Comparison of ENCODE assay signal across 17 cellular contexts in the genomic region with DNA sequence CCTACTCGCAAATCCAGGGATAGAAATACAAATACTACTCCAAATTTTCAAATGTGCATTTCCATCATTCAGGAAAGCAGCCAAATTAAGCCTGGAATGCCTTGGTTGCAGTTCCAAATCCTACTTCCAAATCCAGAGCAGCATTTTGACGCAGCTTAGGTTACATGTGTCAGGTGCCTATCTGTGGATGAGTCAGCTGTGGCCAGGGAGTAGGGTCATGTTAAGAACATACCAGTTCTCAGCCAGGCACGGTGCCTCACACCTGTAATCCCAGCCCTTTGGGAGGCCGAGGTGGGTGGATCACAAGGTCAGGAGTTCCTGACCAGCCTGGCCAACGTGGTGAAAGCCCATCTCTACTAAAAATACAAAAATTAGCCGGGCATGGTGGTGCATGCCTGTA. TPM values are rescaled to one million over a fixed set of nuclear protein-coding genes. Genes with fewer than 3 reads are reported as not detected.
A peak's percentile ranks its signal among the peaks of the same experiment; 100 is the strongest.
DNase-seq lines count a peak whose midpoint lies in the region; ATAC-seq and TF ChIP-seq lines count a peak whose summit lies in the region.
"Had no signal": no experiment of that assay in that cellular context is flagged by ENCODE, and none has a peak within 500 bp of the region (broad histone marks: within the 10 kb centered on the region; RNA-seq: fewer than 3 reads in every experiment).

No MANE protein-coding gene starts in this region.

- no peaks in the 10 kb centered on the region for H3K27me3 ChIP-seq in psoas muscle (ENCODE audit: insufficient read depth in 3 of 3, low read length in 2 of 3)
- H3K27me3 ChIP-seq: BLaER1 treated with 17β-estradiol and CSF1 and Interleukin-3, amounts not matched to agents 10 nM and 100 nM had no signal

- intact Hi-C loops in activated CD4-positive, alpha-beta T cell treated with anti-CD3 and anti-CD28 coated beads, Interleukin-2, amount 10 ng/mL, durations not matched to agents 24 days and 14 days (cut with micrococcal nuclease): no loop called here
- intact Hi-C loops in psoas muscle (cut with DNase I): no loop called here

- no peaks in the 10 kb centered on the region for H3K9me3 ChIP-seq in psoas muscle
- H3K9me3 ChIP-seq: A549; BLaER1 treated with 17β-estradiol and CSF1 and Interleukin-3, amounts not matched to agents 10 nM and 100 nM; Caco-2 had no signal

- H3K27ac ChIP-seq in psoas muscle: no peak overlapping the region
- H3K27ac ChIP-seq: 22Rv1; A549; BLaER1 treated with 17β-estradiol and CSF1 and Interleukin-3, amounts not matched to agents 10 nM and 100 nM; C4-2B had no signal

- no peaks in the 10 kb centered on the region for H3K4me1 Mint-ChIP-seq in activated CD4-positive, alpha-beta T cell treated with anti-CD3 and anti-CD28 coated beads, Interleukin-2, amount 10 ng/mL, durations not matched to agents 24 days and 14 days
- peaks cover under 1% of the 10 kb centered on the region for H3K4me1 Mint-ChIP-seq in activated CD4-positive, alpha-beta T cell treated with anti-CD3 and anti-CD28 coated beads, Interleukin-2, amount 10 ng/mL, durations not matched to agents 7 days and 5 days
- H3K4me1 Mint-ChIP-seq: B cell had no signal

- CTCF ChIA-PET in activated CD4-positive, alpha-beta T cell treated with anti-CD3 and anti-CD28 coated beads, Interleukin-2, amount 10 ng/mL, durations not matched to agents 7 days and 5 days (lab: Charles Lee): no interaction called here

- peak; percentile 49 for DNase-seq in activated CD4-positive, alpha-beta T cell treated with anti-CD3 and anti-CD28 coated beads, Interleukin-2, amount 10 ng/mL, durations not matched to agents 24 days and 14 days
- no peak for DNase-seq in activated CD4-positive, alpha-beta T cell treated with anti-CD3 and anti-CD28 coated beads, Interleukin-2, amount 10 ng/mL, durations not matched to agents 7 days and 5 days
- no peak for DNase-seq in psoas muscle
- DNase-seq: AML-193; Caco-2; Calu3; CD4-positive, alpha-beta T cell; CD8-positive, alpha-beta T cell; DMS79 treated with DMSO at 0.1 percent for 48 hours; GF-D8 had no signal

- no peak overlapping the region for H3K4me3 Mint-ChIP-seq in activated CD4-positive, alpha-beta T cell treated with anti-CD3 and anti-CD28 coated beads, Interleukin-2, amount 10 ng/mL, durations not matched to agents 24 days and 14 days
- no peak overlapping the region for H3K4me3 Mint-ChIP-seq in activated CD4-positive, alpha-beta T cell treated with anti-CD3 and anti-CD28 coated beads, Interleukin-2, amount 10 ng/mL, durations not matched to agents 7 days and 5 days
- H3K4me3 Mint-ChIP-seq: B cell; CD4-positive, alpha-beta T cell; CD8-positive, alpha-beta T cell had no signal

- no peaks in the 10 kb centered on the region for H3K9me3 Mint-ChIP-seq in activated CD4-positive, alpha-beta T cell treated with anti-CD3 and anti-CD28 coated beads, Interleukin-2, amount 10 ng/mL, durations not matched to agents 24 days and 14 days
- no peaks in the 10 kb centered on the region for H3K9me3 Mint-ChIP-seq in activated CD4-positive, alpha-beta T cell treated with anti-CD3 and anti-CD28 coated beads, Interleukin-2, amount 10 ng/mL, durations not matched to agents 7 days and 5 days
- H3K9me3 Mint-ChIP-seq: CD4-positive, alpha-beta T cell; CD8-positive, alpha-beta T cell had no signal

- H3K4me1 ChIP-seq in psoas muscle: peaks cover 4% of the 10 kb centered on the region
- H3K4me1 ChIP-seq: A549; BLaER1 treated with 17β-estradiol and CSF1 and Interleukin-3, amounts not matched to agents 10 nM and 100 nM; Caco-2 had no signal

- POLR2A ChIA-PET in activated CD4-positive, alpha-beta T cell treated with anti-CD3 and anti-CD28 coated beads, Interleukin-2, amount 10 ng/mL, durations not matched to agents 7 days and 5 days (lab: Charles Lee): no interaction called here

- peaks cover 6 to 77% of the 10 kb centered on the region in 2 donors for H3K36me3 ChIP-seq in psoas muscle (ENCODE audit: insufficient read depth in 1 of 2, low read depth in 1 of 2)

- peaks cover 26% of the 10 kb centered on the region for H3K36me3 Mint-ChIP-seq in activated CD4-positive, alpha-beta T cell treated with anti-CD3 and anti-CD28 coated beads, Interleukin-2, amount 10 ng/mL, durations not matched to agents 24 days and 14 days (ENCODE audit: low read depth)
- peaks cover 20% of the 10 kb centered on the region for H3K36me3 Mint-ChIP-seq in activated CD4-positive, alpha-beta T cell treated with anti-CD3 and anti-CD28 coated beads, Interleukin-2, amount 10 ng/mL, durations not matched to agents 7 days and 5 days (ENCODE audit: low read depth)

- H3K27me3 Mint-ChIP-seq in activated CD4-positive, alpha-beta T cell treated with anti-CD3 and anti-CD28 coated beads, Interleukin-2, amount 10 ng/mL, durations not matched to agents 24 days and 14 days: no peaks in the 10 kb centered on the region
- no peaks in the 10 kb centered on the region for H3K27me3 Mint-ChIP-seq in activated CD4-positive, alpha-beta T cell treated with anti-CD3 and anti-CD28 coated beads, Interleukin-2, amount 10 ng/mL, durations not matched to agents 7 days and 5 days
- H3K27me3 Mint-ChIP-seq: B cell; CD4-positive, alpha-beta T cell had no signal

- WGBS in psoas muscle, 3 donors: 35 to 62% (median 51%) methylated on average over 6 of the region's 6 CpGs

- H3K4me3 ChIP-seq in psoas muscle: no peak overlapping the region
- H3K4me3 ChIP-seq: A549; BLaER1 treated with 17β-estradiol and CSF1 and Interleukin-3, amounts not matched to agents 10 nM and 100 nM had no signal

- peak; percentile 57 to 86 (median 77) for ATAC-seq in psoas muscle
- ATAC-seq in GM18867 (IDR thresholded peaks at IDR 0.05; ENCODE audit: unreplicated experiment): no peak
- ATAC-seq in GM21717 (IDR thresholded peaks at IDR 0.05; ENCODE audit: unreplicated experiment): no peak
- ATAC-seq: A549; CD8-positive, alpha-beta T cell had no signal

- TF ChIP-seq CTCF in psoas muscle (IDR thresholded peaks at IDR 0.05): no peak

- H3K27ac Mint-ChIP-seq in activated CD4-positive, alpha-beta T cell treated with anti-CD3 and anti-CD28 coated beads, Interleukin-2, amount 10 ng/mL, durations not matched to agents 24 days and 14 days: no peak overlapping the region
- no peak overlapping the region for H3K27ac Mint-ChIP-seq in activated CD4-positive, alpha-beta T cell treated with anti-CD3 and anti-CD28 coated beads, Interleukin-2, amount 10 ng/mL, durations not matched to agents 7 days and 5 days
- H3K27ac Mint-ChIP-seq: B cell; CD4-positive, alpha-beta T cell; CD8-positive, alpha-beta T cell had no signal

RNA-seq across cellular contexts. Expression of a gene that starts 17.0 kb away (rescaled TPM):
- total RNA-seq in activated CD4-positive, alpha-beta T cell treated with anti-CD3 and anti-CD28 coated beads, Interleukin-2, amount 10 ng/mL, durations not matched to agents 24 days and 14 days: 26.0 and 27.4 TPM in 2 replicates
- 10 to 100 TPM; 21.0 to 24.2 TPM for total RNA-seq in activated CD4-positive, alpha-beta T cell treated with anti-CD3 and anti-CD28 coated beads, Interleukin-2, amount 10 ng/mL, durations not matched to agents 7 days and 5 days
- total RNA-seq in psoas muscle: 10 to 100 TPM; 11.6 to 19.3 (median 14.4) TPM
- 10 to 100 TPM in 2 of 3 donors, 1 to 10 TPM in 1; 6.2 to 32.1 (median 12.9) TPM for polyA plus RNA-seq in psoas muscle

Comparison
In these comparisons a context has a peak if more than half of its experiments do, and no peak if none do; other contexts are left out.
1. ATAC-seq: peak in psoas muscle (4 of 4); none in GM18867 (single experiment) and GM21717 (single experiment).